8 cellular contexts compared by ENCODE assay signal in genomic region chr7:16645593-16646426, GRCh38. TPM values are rescaled to one million over a fixed set of nuclear protein-coding genes. Genes with fewer than 3 reads are reported as not detected.
DNase-seq lines count a peak whose midpoint lies in the region; ATAC-seq and TF ChIP-seq lines count a peak whose summit lies in the region.

Gene ANKMY2, minus strand, starts transcription at chr7:16645754. Its CDS starts 181 bp downstream, at chr7:16645573.
Gene BZW2, plus strand, starts transcription at chr7:16646181. Its CDS starts 19,263 bp downstream, at chr7:16665444.

- H3K4me1 Mint-ChIP-seq in activated T-cell treated with anti-CD3 and anti-CD28 coated beads, Interleukin-2, amount 50 U/mL, for 24 hours (ENCODE audit: low read depth): peaks cover 66% of the 10 kb centered on the region

- H4K20me1 ChIP-seq in PC-3 (ENCODE audit: low read length): peaks cover 43% of the 10 kb centered on the region

- no TSS peak for BruUV-seq in PC-3 (replicated peaks; lab: Mats Ljungman, UMichigan)

- DNase-seq in DMS153 (lab: John Stamatoyannopoulos, UW) (peak; percentile 97), PC-3 (peak; percentile 96)
- peak; percentile 91 for DNase-seq in Jurkat, Clone E6-1 (ENCODE audit: low read depth, low spot score)
- peak; percentile 94 for DNase-seq in activated T-cell treated with anti-CD3 and anti-CD28 coated beads, Interleukin-2, amount 50 U/mL, for 24 hours
- DNase-seq in stimulated activated CD8-positive, alpha-beta memory T cell treated with anti-CD3 and anti-CD28 coated beads, Interleukin-4, amount 100 ng/mL, for 4 hours (ENCODE audit: low read depth in 2 of 2, low spot score in 1 of 2): peak; percentile 84 to 86

- H3K27me3 ChIP-seq in PC-3 (ENCODE audit: low read length) (no peaks in the 10 kb centered on the region), esophagus (ENCODE audit: control insufficient read depth in 1 of 2, insufficient read depth in 2 of 2, low read length in 2 of 2) (no peaks in the 10 kb centered on the region), mucosa of rectum (ENCODE audit: control insufficient read depth in 2 of 2, insufficient read depth in 2 of 2, low read length in 2 of 2) (no peaks in the 10 kb centered on the region)

- intact Hi-C loops in PC-3 (cut with micrococcal nuclease): loop anchor here (1.0 to 5.0 kb wide), 3 partner anchors 107 to 271 kb away; partner anchors contain the start of gene TSPAN13

- no peaks in the 10 kb centered on the region for H3K9me2 ChIP-seq in PC-3 (replicated peaks; ENCODE audit: low read length)

- 0% methylated on average over 68 of the region's 68 CpGs for WGBS in esophagus, 2 donors

- ATAC-seq in GM21717 (IDR thresholded peaks at IDR 0.05; ENCODE audit: unreplicated experiment): peak; percentile 98
- peak; percentile 74 for ATAC-seq in PC-3

- H3K27ac Mint-ChIP-seq in activated T-cell treated with anti-CD3 and anti-CD28 coated beads, Interleukin-2, amount 50 U/mL, for 24 hours: peak within 1 kb of the TSS; percentile 97

- H3K9me3 Mint-ChIP-seq in activated T-cell treated with anti-CD3 and anti-CD28 coated beads, Interleukin-2, amount 50 U/mL, for 24 hours: no peaks in the 10 kb centered on the region

- no peaks in the 10 kb centered on the region for H3K27me3 Mint-ChIP-seq in activated T-cell treated with anti-CD3 and anti-CD28 coated beads, Interleukin-2, amount 50 U/mL, for 24 hours

- H3K79me2 ChIP-seq in PC-3 (ENCODE audit: low read length): peaks cover 68% of the 10 kb centered on the region

- H3K9ac ChIP-seq in PC-3 (ENCODE audit: low read length) (peak within 1 kb of the TSS; percentile 85), mucosa of rectum (ENCODE audit: low read depth in 1 of 2, low read length in 2 of 2) (peak within 1 kb of the TSS; percentile 85 to 89)

- H3K27ac ChIP-seq in PC-3 (ENCODE audit: low read length): peak within 1 kb of the TSS; percentile 50
- peak within 1 kb of the TSS; percentile 93 to 94 for H3K27ac ChIP-seq in esophagus (ENCODE audit: low read depth in 2 of 2, low read length in 1 of 2)
- peak within 1 kb of the TSS; percentile 90 to 95 for H3K27ac ChIP-seq in mucosa of rectum (ENCODE audit: low read depth in 2 of 2, low read length in 2 of 2)

- H3K4me3 ChIP-seq in Jurkat, Clone E6-1 (ENCODE audit: low read length): peak within 1 kb of the TSS; percentile 95
- H3K4me3 ChIP-seq in PC-3 (ENCODE audit: low read length) (peak within 1 kb of the TSS; percentile 95), esophagus (ENCODE audit: low read depth in 1 of 2, low read length in 2 of 2) (peak within 1 kb of the TSS; percentile 90 to 94), mucosa of rectum (ENCODE audit: low read length in 2 of 2) (peak within 1 kb of the TSS; percentile 89 to 95)

- no peaks in the 10 kb centered on the region for H3K36me3 ChIP-seq in PC-3 (ENCODE audit: low read depth, low read length)
- H3K36me3 ChIP-seq in esophagus (ENCODE audit: control insufficient read depth in 2 of 2, insufficient read depth in 2 of 2, low read length in 1 of 2): no peaks in the 10 kb centered on the region
- peaks cover 0 to 5% of the 10 kb centered on the region in 2 donors for H3K36me3 ChIP-seq in mucosa of rectum (ENCODE audit: control insufficient read depth in 2 of 2, insufficient read depth in 2 of 2, low read length in 2 of 2)

- peak within 1 kb of the TSS; percentile 92 for H3K4me2 ChIP-seq in PC-3 (ENCODE audit: low read length)

- POLR2A ChIA-PET in PC-3 (lab: Charles Lee; ENCODE audit: unreplicated experiment): interaction anchor here (0.6 to 0.7 kb wide), 2 partner anchors 22 to 45 kb away, joined by 3 to 4 read pairs; no protein-coding TSS in a partner anchor

- H3K4me1 ChIP-seq in PC-3 (ENCODE audit: insufficient read depth, low read length) (peaks cover 38% of the 10 kb centered on the region), esophagus (ENCODE audit: control insufficient read depth in 2 of 2, insufficient read depth in 2 of 2, low read length in 1 of 2) (peaks cover 2 to 6% of the 10 kb centered on the region in 2 donors), mucosa of rectum (ENCODE audit: control insufficient read depth in 2 of 2, insufficient read depth in 2 of 2, low read length in 2 of 2) (peaks cover 22 to 26% of the 10 kb centered on the region in 2 donors)

- CTCF ChIA-PET in PC-3 (lab: Charles Lee): no interaction called here

- H2AFZ ChIP-seq in PC-3 (ENCODE audit: low read length): peak within 1 kb of the TSS; percentile 91

- H3F3A ChIP-seq in PC-3 (ENCODE audit: low read length, unreplicated experiment): peaks cover 4% of the 10 kb centered on the region

- peak within 1 kb of the TSS; percentile 99 for H3K4me3 Mint-ChIP-seq in activated T-cell treated with anti-CD3 and anti-CD28 coated beads, Interleukin-2, amount 50 U/mL, for 24 hours

- no peaks in the 10 kb centered on the region for H3K9me3 ChIP-seq in PC-3 (ENCODE audit: low read length)
- H3K9me3 ChIP-seq in esophagus (ENCODE audit: control insufficient read depth in 2 of 2, insufficient read depth in 1 of 2, low read depth in 1 of 2, low read length in 1 of 2): no peaks in the 10 kb centered on the region
- no peaks in the 10 kb centered on the region for H3K9me3 ChIP-seq in mucosa of rectum (ENCODE audit: control insufficient read depth in 2 of 2, low read length in 2 of 2)

- peaks cover 66% of the 10 kb centered on the region for H3K36me3 Mint-ChIP-seq in activated T-cell treated with anti-CD3 and anti-CD28 coated beads, Interleukin-2, amount 50 U/mL, for 24 hours (ENCODE audit: low read depth)

- TF ChIP-seq CTCF in PC-3 (conservative IDR thresholded peaks at IDR 0.05; ENCODE audit: low read depth, low read length): no peak

RNA-seq across cellular contexts. Expression of gene ANKMY2, which starts in this region (rescaled TPM):
- polyA plus RNA-seq in Jurkat, Clone E6-1 (2012; ENCODE audit: insufficient read depth, insufficient read length): 47.6 TPM
- total RNA-seq in PC-3 (2014; rRNA removed): 7.7 and 8.5 TPM in 2 replicates
- polyA plus RNA-seq in esophagus: 1 to 10 TPM; 5.0 to 5.9 TPM

RNA-seq across cellular contexts. Expression of gene BZW2, which starts in this region (rescaled TPM):
- 278 TPM for polyA plus RNA-seq in Jurkat, Clone E6-1 (2012; ENCODE audit: insufficient read depth, insufficient read length)
- total RNA-seq in PC-3 (2014; rRNA removed): 86.1 and 94.1 TPM in 2 replicates
- 10 to 100 TPM; 32.9 to 47.9 TPM for polyA plus RNA-seq in esophagus

Comparison
In these comparisons a context has a peak if more than half of its experiments do, and no peak if none do; other contexts are left out.
1. Peak in every context shown above with its lines: DNase-seq, ATAC-seq, H3K4me3 ChIP-seq and H3K27ac ChIP-seq.